1 cellular context compared by ENCODE assay signal in the genomic region with DNA sequence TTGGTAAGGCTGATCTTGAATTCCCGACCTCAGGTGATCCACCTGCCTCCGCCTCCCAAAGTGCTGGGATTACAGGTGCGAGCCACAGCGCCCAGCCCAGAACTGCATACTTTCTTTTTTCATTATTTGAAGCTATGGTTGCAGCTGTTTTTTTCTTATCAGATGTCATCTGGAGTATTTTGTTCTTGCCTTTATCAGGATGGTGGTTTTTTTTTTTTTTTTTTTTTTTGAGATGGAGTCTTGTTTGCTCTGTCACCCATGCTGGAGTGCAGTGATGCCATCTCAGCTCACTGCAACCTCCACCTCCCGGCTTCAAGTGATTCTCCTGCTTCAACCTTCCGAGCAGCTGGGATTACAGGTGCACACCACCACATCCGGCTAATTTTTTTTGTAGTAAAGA. TPM values are rescaled to one million over a fixed set of nuclear protein-coding genes. Genes with fewer than 3 reads are reported as not detected.
"Had no signal": no experiment of that assay in that cellular context is flagged by ENCODE, and none has a peak within 500 bp of the region (broad histone marks: within the 10 kb centered on the region; RNA-seq: fewer than 3 reads in every experiment).

No MANE protein-coding gene starts in this region.

RNA-seq across cellular contexts. Expression of gene SYTL1, which starts 56.0 kb away (rescaled TPM):
- polyA plus RNA-seq: GM23248 had no signal
